18 cellular contexts compared by ENCODE assay signal in genomic region chr6:36249536-36249935, GRCh38. TPM values are rescaled to one million over a fixed set of nuclear protein-coding genes. Genes with fewer than 3 reads are reported as not detected.
"Had no signal": no experiment of that assay in that cellular context is flagged by ENCODE, and none has a peak within 500 bp of the region (broad histone marks: within the 10 kb centered on the region; RNA-seq: fewer than 3 reads in every experiment).

No MANE protein-coding gene starts in this region.

- H2AFZ ChIP-seq: neural progenitor cell had no signal

- H3K36me3 ChIP-seq: brain microvascular endothelial cell, esophagus squamous epithelium, neural progenitor cell, pancreas, sigmoid colon, thoracic aorta, upper lobe of left lung had no signal

- H3K4me1 ChIP-seq: sigmoid colon had no signal

- H3K27me3 ChIP-seq: brain microvascular endothelial cell, esophagus squamous epithelium, neural progenitor cell, pancreas, sigmoid colon, upper lobe of left lung had no signal

- H3K9ac ChIP-seq: neural progenitor cell had no signal

- H3K27ac ChIP-seq: brain microvascular endothelial cell, esophagus squamous epithelium, neural progenitor cell, pancreas, sigmoid colon, thoracic aorta had no signal

- DNase-seq: activated B cell treated with CpG ODN at 0.5 μM for 24 hours; activated CD4-positive, alpha-beta memory T cell treated with anti-CD3 and anti-CD28 coated beads, Interleukin-2, amount 10 ng/mL, durations not matched to agents 7 days and 5 days; activated CD4-positive, alpha-beta T cell treated with anti-CD3 and anti-CD28 coated beads for 48 hours; activated CD8-positive, alpha-beta memory T cell treated with anti-CD3 and anti-CD28 coated beads, Interleukin-2, amount 10 ng/mL, durations not matched to agents 7 days and 5 days; activated naive CD8-positive, alpha-beta T cell treated with anti-CD3 and anti-CD28 coated beads, Interleukin-2, amount 10 ng/mL, durations not matched to agents 7 days and 5 days; anterior cingulate cortex; cortex of kidney; esophagus squamous epithelium; head of caudate nucleus; left ventricle myocardium superior; pancreas; sigmoid colon; stimulated activated naive B cell treated with anti-CD40 and anti-IgM and Interleukin-4, amounts not matched to agents 10 μg/mL and 1 μg/mL and 100 μg/mL, for 72 hours; upper lobe of left lung had no signal

- H3K4me3 ChIP-seq: esophagus squamous epithelium, neural progenitor cell, pancreas, sigmoid colon, thoracic aorta, upper lobe of left lung had no signal

- H3K9me3 ChIP-seq: esophagus squamous epithelium, pancreas, sigmoid colon, thoracic aorta, upper lobe of left lung had no signal

- H3K4me2 ChIP-seq: neural progenitor cell had no signal

RNA-seq across cellular contexts. Expression of gene PNPLA1, which starts 20.3 kb away (rescaled TPM):
- total RNA-seq: activated B cell treated with CpG ODN at 0.5 μM for 24 hours; activated CD8-positive, alpha-beta memory T cell treated with anti-CD3 and anti-CD28 coated beads, Interleukin-2, amount 10 ng/mL, durations not matched to agents 7 days and 5 days; activated naive CD8-positive, alpha-beta T cell treated with anti-CD3 and anti-CD28 coated beads, Interleukin-2, amount 10 ng/mL, durations not matched to agents 7 days and 5 days; frontal cortex; left ventricle myocardium superior; sigmoid colon; thoracic aorta had no signal
- polyA plus RNA-seq: pancreas had no signal
